Comparison of ENCODE assay signal across 15 cellular contexts in genomic region chr9:131682261-131682660, GRCh38. TPM values are rescaled to one million over a fixed set of nuclear protein-coding genes. Genes with fewer than 3 reads are reported as not detected.
DNase-seq lines count a peak whose midpoint lies in the region; ATAC-seq and TF ChIP-seq lines count a peak whose summit lies in the region.
"Had no signal": no experiment of that assay in that cellular context is flagged by ENCODE, and none has a peak within 500 bp of the region (broad histone marks: within the 10 kb centered on the region; RNA-seq: fewer than 3 reads in every experiment).

No MANE protein-coding gene starts in this region.

- 39 to 71% (median 56%) methylated on average over 11 of the region's 11 CpGs for WGBS in heart left ventricle, 4 donors

- H3K9me3 ChIP-seq in heart left ventricle (no peaks in the 10 kb centered on the region), uterus (no peaks in the 10 kb centered on the region)

- H3K27ac ChIP-seq in heart left ventricle (peak overlapping the region in 11 of 12 donors; percentile 15 to 93 (median 68)), uterus (peak overlapping the region; percentile 46 to 52)
- H3K27ac ChIP-seq: KMS-11 had no signal

- H3K9me3 Mint-ChIP-seq in dendritic cell treated with granulocyte-macrophage colony-stimulating factor and Interleukin-4, amounts not matched to agents 40 ng/mL and 50 ng/mL, for 4 days: no peaks in the 10 kb centered on the region
- no peaks in the 10 kb centered on the region for H3K9me3 Mint-ChIP-seq in natural killer cell

- H3K4me3 ChIP-seq in heart left ventricle (peak overlapping the region in 8 of 12 donors; percentile 1 to 43 (median 17)), uterus (no peak overlapping the region)

- peak overlapping the region; percentile 71 for H3K27ac Mint-ChIP-seq in dendritic cell treated with granulocyte-macrophage colony-stimulating factor and Interleukin-4, amounts not matched to agents 40 ng/mL and 50 ng/mL, for 4 days
- H3K27ac Mint-ChIP-seq in natural killer cell: peak overlapping the region; percentile 99 to 100

- TF ChIP-seq POLR2A in heart left ventricle (IDR thresholded peaks at IDR 0.05) (no peak), uterus (IDR thresholded peaks at IDR 0.05) (no peak)

- TF ChIP-seq CTCF in heart left ventricle (IDR thresholded peaks at IDR 0.05) (no peak), natural killer cell (IDR thresholded peaks at IDR 0.05) (no peak), uterus (IDR thresholded peaks at IDR 0.05) (no peak)

- H3K4me1 Mint-ChIP-seq in dendritic cell treated with granulocyte-macrophage colony-stimulating factor and Interleukin-4, amounts not matched to agents 40 ng/mL and 50 ng/mL, for 4 days (ENCODE audit: low read depth): peaks cover 82% of the 10 kb centered on the region
- H3K4me1 Mint-ChIP-seq in natural killer cell: peaks cover 83 to 85% of the 10 kb centered on the region in 2 donors

- intact Hi-C loops in heart left ventricle (cut with DNase I): loop anchor here in 1 of 10 donors (5.0 kb wide), 1 partner anchor 75 kb away; no protein-coding TSS in a partner anchor
- intact Hi-C loops in Right ventricle myocardium superior (cut with DNase I): no loop called here
- intact Hi-C loops in dendritic cell treated with granulocyte-macrophage colony-stimulating factor and Interleukin-4, amounts not matched to agents 40 ng/mL and 50 ng/mL, for 4 days (cut with micrococcal nuclease): no loop called here
- intact Hi-C loops in natural killer cell (cut with micrococcal nuclease): no loop called here
- intact Hi-C loops in uterus (cut with DNase I; ENCODE audit: low total_unique reads): no loop called here

- no peak for DNase-seq in heart left ventricle
- DNase-seq in Right ventricle myocardium superior: no peak
- no peak for DNase-seq in natural killer cell
- no peak for DNase-seq in uterus
- DNase-seq in NCI-H2227 (lab: John Stamatoyannopoulos, UW; ENCODE audit: unreplicated experiment): no peak
- no peak for DNase-seq in stimulated activated CD4-positive, alpha-beta T cell treated with anti-CD3 and anti-CD28 coated beads, Interleukin-4, amount 100 ng/mL, for 4 hours
- DNase-seq: activated CD4-positive, alpha-beta T cell treated with anti-CD3 and anti-CD28 coated beads for 4 hours; activated T-cell treated with anti-CD3 and anti-CD28 coated beads, Interleukin-2, amount 50 U/mL, for 48 hours; cortex of kidney; NCI-H146; stimulated activated CD4-positive, alpha-beta T cell treated with anti-CD3 and anti-CD28 coated beads, Interleukin-4, amount 100 ng/mL, for 24 hours; stimulated activated naive CD4-positive, alpha-beta T cell had no signal

- H3K36me3 Mint-ChIP-seq in dendritic cell treated with granulocyte-macrophage colony-stimulating factor and Interleukin-4, amounts not matched to agents 40 ng/mL and 50 ng/mL, for 4 days (ENCODE audit: low read depth): peaks cover 68% of the 10 kb centered on the region
- H3K36me3 Mint-ChIP-seq in natural killer cell: no peaks in the 10 kb centered on the region

- peaks cover 14 to 96% (median 56%) of the 10 kb centered on the region in 12 donors for H3K4me1 ChIP-seq in heart left ventricle
- peaks cover 9 to 22% of the 10 kb centered on the region in 2 donors for H3K4me1 ChIP-seq in uterus

- no peaks in the 10 kb centered on the region for H3K36me3 ChIP-seq in heart left ventricle
- H3K36me3 ChIP-seq in uterus: no peaks in the 10 kb centered on the region

- no peak for ATAC-seq in heart left ventricle
- ATAC-seq in Right ventricle myocardium superior (ENCODE audit: poor library complexity): no peak
- no peak for ATAC-seq in natural killer cell
- ATAC-seq in HG02970 (IDR thresholded peaks at IDR 0.05; ENCODE audit: low FRiP score, unreplicated experiment): no peak

- no peaks in the 10 kb centered on the region for H3K27me3 ChIP-seq in heart left ventricle
- no peaks in the 10 kb centered on the region for H3K27me3 ChIP-seq in uterus

- no peak overlapping the region for H3K4me3 Mint-ChIP-seq in dendritic cell treated with granulocyte-macrophage colony-stimulating factor and Interleukin-4, amounts not matched to agents 40 ng/mL and 50 ng/mL, for 4 days
- no peak overlapping the region for H3K4me3 Mint-ChIP-seq in natural killer cell

- H3K27me3 Mint-ChIP-seq in dendritic cell treated with granulocyte-macrophage colony-stimulating factor and Interleukin-4, amounts not matched to agents 40 ng/mL and 50 ng/mL, for 4 days: no peaks in the 10 kb centered on the region
- H3K27me3 Mint-ChIP-seq in natural killer cell (ENCODE audit: low read depth in 2 of 2): no peaks in the 10 kb centered on the region

RNA-seq across cellular contexts. Expression of gene RAPGEF1, which starts 57.6 kb away (rescaled TPM):
- total RNA-seq in heart left ventricle (100 to 1,000 TPM in 7 of 9 donors, 10 to 100 TPM in 2; 81.9 to 161 (median 116) TPM), Right ventricle myocardium superior (119 TPM), natural killer cell (100 to 1,000 TPM; 210 to 224 (median 222) TPM), uterus (10 to 100 TPM; 13.1 to 73.7 (median 26.2) TPM)
- polyA plus RNA-seq in heart left ventricle: 100 to 1,000 TPM in 1 of 2 donors, 10 to 100 TPM in 1; 50.6 to 114 TPM

Comparison
In these comparisons a context has a peak if more than half of its experiments do, and no peak if none do; other contexts are left out.
1. H3K4me3 ChIP-seq: peak in heart left ventricle (8 of 12); none in uterus (0 of 2).